Comparison of ENCODE assay signal across 15 cellular contexts in genomic region chr10:125698599-125698998, GRCh38. TPM values are rescaled to one million over a fixed set of nuclear protein-coding genes. Genes with fewer than 3 reads are reported as not detected.
DNase-seq lines count a peak whose midpoint lies in the region; ATAC-seq and TF ChIP-seq lines count a peak whose summit lies in the region.
"Had no signal": no experiment of that assay in that cellular context is flagged by ENCODE, and none has a peak within 500 bp of the region (broad histone marks: within the 10 kb centered on the region; RNA-seq: fewer than 3 reads in every experiment).

No MANE protein-coding gene starts in this region.

- WGBS in neuronal stem cell (ENCODE audit: extremely low coverage in 2 of 2, insufficient read length in 2 of 2, insufficient replicate concordance in 1 of 2), 2 donors, result no CpG with 5 or more reads among the region's 5 CpGs

- H3K4me2 ChIP-seq in neuronal stem cell (ENCODE audit: insufficient read depth, low read length, poor library complexity, severe bottlenecking), result no peak overlapping the region

- H2BK120ac ChIP-seq in neuronal stem cell (ENCODE audit: low read depth, low read length), result no peak overlapping the region

- H3K4me1 ChIP-seq in neuronal stem cell (ENCODE audit: control insufficient read depth in 2 of 2, insufficient read depth in 1 of 2, low read depth in 1 of 2, low read length in 2 of 2), result no peaks in the 10 kb centered on the region

- peak overlapping the region; percentile 62 for H2AFZ ChIP-seq in neuronal stem cell (ENCODE audit: low read length)

- peak overlapping the region; percentile 49 for H3K14ac ChIP-seq in neuronal stem cell (ENCODE audit: low read length)

- H3K4ac ChIP-seq in neuronal stem cell (ENCODE audit: low read length), result no peak overlapping the region

- no peaks in the 10 kb centered on the region for H3K36me3 ChIP-seq in brain microvascular endothelial cell (replicated peaks)
- no peaks in the 10 kb centered on the region for H3K36me3 ChIP-seq in neuronal stem cell (replicated peaks in 1 of 2; ENCODE audit: control insufficient read depth in 2 of 2, insufficient read depth in 2 of 2, low read length in 2 of 2)

- no peaks in the 10 kb centered on the region for H3K36me3 Mint-ChIP-seq in HFFc6 (ENCODE audit: low read depth)

- H3K23ac ChIP-seq in neuronal stem cell (ENCODE audit: low read depth, low read length, poor library complexity), result no peak overlapping the region

- no peak overlapping the region for H2BK15ac ChIP-seq in neuronal stem cell (ENCODE audit: low read length)

- no peak overlapping the region for H4K91ac ChIP-seq in neuronal stem cell (ENCODE audit: low read depth, low read length, poor library complexity)

- H3K27ac ChIP-seq in brain microvascular endothelial cell (no peak overlapping the region), neuronal stem cell (replicated peaks; ENCODE audit: low read length) (no peak overlapping the region)
- H3K27ac ChIP-seq: 22Rv1 had no signal

- no peak overlapping the region for H3K27ac Mint-ChIP-seq in HFFc6
- H3K27ac Mint-ChIP-seq: CD4-positive, alpha-beta memory T cell had no signal

- H2BK5ac ChIP-seq in neuronal stem cell (ENCODE audit: low read length), result no peak overlapping the region

- H3K79me1 ChIP-seq in neuronal stem cell (ENCODE audit: low read depth, low read length), result no peaks in the 10 kb centered on the region

- TF ChIP-seq CTCF in HFFc6 (IDR thresholded peaks at IDR 0.05), result peak; percentile 31; the same call in 1 of the 2 replicates
- peak; percentile 15 for TF ChIP-seq CTCF in brain microvascular endothelial cell (IDR thresholded peaks at IDR 0.05; ENCODE audit: low read depth, low read length, missing control alignments)

- no peaks in the 10 kb centered on the region for H3K9me3 Mint-ChIP-seq in HFFc6

- no peak overlapping the region for H3K18ac ChIP-seq in neuronal stem cell (ENCODE audit: low read length)

- H4K8ac ChIP-seq in neuronal stem cell (ENCODE audit: low read depth, low read length), result no peak overlapping the region

- DNase-seq in DMS53 (lab: John Stamatoyannopoulos, UW) (peak; percentile 8), DMS53 treated with DMSO at 0.1 percent for 48 hours (lab: John Stamatoyannopoulos, UW; ENCODE audit: unreplicated experiment) (no peak), HFFc6 (no peak), brain microvascular endothelial cell (no peak), neuronal stem cell (ENCODE audit: low spot score) (no peak), foreskin melanocyte (no peak), KG1 (lab: John Stamatoyannopoulos, UW) (no peak)
- DNase-seq: CD4-positive, alpha-beta memory T cell; KBM-7; NCI-H1048; NCI-H226; NCI-H526; SHP77 had no signal

- H3K4me3 Mint-ChIP-seq in HFFc6, result no peak overlapping the region
- H3K4me3 Mint-ChIP-seq: CD4-positive, alpha-beta memory T cell had no signal

- H2BK12ac ChIP-seq in neuronal stem cell (ENCODE audit: low read length), result no peak overlapping the region

- ATAC-seq in HG03342 (IDR thresholded peaks at IDR 0.05; ENCODE audit: unreplicated experiment), result no peak

- H3K4me3 ChIP-seq in brain microvascular endothelial cell (ENCODE audit: low read depth, low read length), result no peak overlapping the region
- no peak overlapping the region for H3K4me3 ChIP-seq in neuronal stem cell (ENCODE audit: low read length in 2 of 2)

- no peak overlapping the region for H3K9ac ChIP-seq in neuronal stem cell (ENCODE audit: low read depth, low read length, poor library complexity)

- H3K27me3 ChIP-seq in brain microvascular endothelial cell (replicated peaks), result no peaks in the 10 kb centered on the region
- no peaks in the 10 kb centered on the region for H3K27me3 ChIP-seq in neuronal stem cell (ENCODE audit: control insufficient read depth in 3 of 3, insufficient read depth in 3 of 3, low read depth in 1 of 3, low read length in 3 of 3)

- in situ Hi-C loops in brain microvascular endothelial cell (cut with HindIII; ENCODE audit: low pct_ligation_motif_present, low sequenced_read_pairs), result no loop called here

- H2AK5ac ChIP-seq in neuronal stem cell (ENCODE audit: low read depth, low read length), result peak overlapping the region; percentile 2

- peaks cover 8% of the 10 kb centered on the region; the same call in 1 of the 2 replicates for H3K27me3 Mint-ChIP-seq in HFFc6 (ENCODE audit: insufficient read depth)

- H3K4me1 Mint-ChIP-seq in HFFc6 (ENCODE audit: low read depth), result peaks cover 29% of the 10 kb centered on the region
- H3K4me1 Mint-ChIP-seq: CD4-positive, alpha-beta memory T cell had no signal

- no peaks in the 10 kb centered on the region for H3K9me3 ChIP-seq in neuronal stem cell (replicated peaks in 1 of 2; ENCODE audit: control insufficient read depth in 2 of 2, insufficient read depth in 1 of 2, low read depth in 1 of 2, low read length in 2 of 2)

RNA-seq across cellular contexts. Expression of gene TEX36, which starts 15.6 kb away (rescaled TPM):
- not detected for total RNA-seq in HFFc6 (2021; fragmentation: NEBNext Ultra II Directional; extraction: Animal tissue kit (Norgen Biotek cat#: 25700))
- not detected for polyA plus RNA-seq in neuronal stem cell (2013, experiment 1 of 2)
- not detected for polyA plus RNA-seq in neuronal stem cell (2013, experiment 2 of 2)
- total RNA-seq: CD4-positive, alpha-beta memory T cell had no signal
- polyA plus RNA-seq: CD4-positive, alpha-beta memory T cell had no signal

RNA-seq across cellular contexts. Expression of gene EDRF1, which starts 20.9 kb away (rescaled TPM):
- 10 to 100 TPM; 19.0 to 21.9 (median 20.2) TPM for total RNA-seq in HFFc6 (2021; fragmentation: NEBNext Ultra II Directional; extraction: Animal tissue kit (Norgen Biotek cat#: 25700))
- polyA plus RNA-seq in neuronal stem cell (2013, experiment 1 of 2), result 21.4 TPM
- 22.1 TPM for polyA plus RNA-seq in neuronal stem cell (2013, experiment 2 of 2)
